In the genomic region with DNA sequence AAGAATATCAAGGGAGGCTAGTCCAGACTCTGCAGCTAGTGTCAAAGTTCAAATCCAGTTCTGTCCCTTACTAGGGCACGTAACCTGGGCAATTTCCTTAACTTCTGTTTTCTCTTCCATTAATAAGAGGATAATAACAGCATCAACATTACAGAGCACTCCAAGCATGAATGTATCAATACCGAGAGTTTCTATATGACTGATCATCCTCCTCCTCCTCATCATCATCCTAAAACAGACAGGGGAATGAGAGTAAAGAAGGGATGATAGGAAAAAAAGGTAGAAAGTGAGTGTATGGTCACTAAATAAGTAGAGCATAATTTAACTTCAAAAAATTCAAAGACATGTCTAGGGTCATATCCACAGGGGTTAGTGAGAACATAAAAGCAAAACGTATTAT, we compare ENCODE assay signal across 25 cellular contexts.
A peak's percentile ranks its signal among the peaks of the same experiment; 100 is the strongest.
DNase-seq lines count a peak whose midpoint lies in the region; ATAC-seq and TF ChIP-seq lines count a peak whose summit lies in the region.
"Had no signal": no experiment of that assay in that cellular context is flagged by ENCODE, and none has a peak within 500 bp of the region (broad histone marks: within the 10 kb centered on the region; RNA-seq: fewer than 3 reads in every experiment).

No MANE protein-coding gene starts in this region.

- 95% methylated on average over 1 of the region's 3 CpGs for WGBS in mesenchymal stem cell

- no peak overlapping the region for H3K14ac ChIP-seq in mesenchymal stem cell (ENCODE audit: low read length in 2 of 2)

- ATAC-seq in GM23338 (no peak), GM18861 (IDR thresholded peaks at IDR 0.05; ENCODE audit: unreplicated experiment) (no peak)
- ATAC-seq in activated T-helper 17 cell treated with anti-CD3 and anti-CD28 coated beads, Interleukin-2, amount 50 U/mL, for 72 hours (replicated peaks) = peak; percentile 43

- H3K4me3 Mint-ChIP-seq in CD14-positive monocyte = no peak overlapping the region
- no peak overlapping the region; the same call in 2 of the 3 replicates for H3K4me3 Mint-ChIP-seq in GM23338
- peak overlapping the region; percentile 32 for H3K4me3 Mint-ChIP-seq in activated T-helper 17 cell treated with anti-CD3 and anti-CD28 coated beads, Interleukin-2, amount 50 U/mL, for 72 hours
- H3K4me3 Mint-ChIP-seq: activated CD4-positive, alpha-beta memory T cell treated with anti-CD3 and anti-CD28 coated beads for 36 hours; activated naive CD4-positive, alpha-beta T cell treated with anti-CD3 and anti-CD28 coated beads, Interleukin-2, amount 10 ng/mL, durations not matched to agents 7 days and 5 days; activated T-helper 1 cell treated with anti-CD3 and anti-CD28 coated beads, Interleukin-12 subunit alpha, Interleukin-12 subunit beta, Interleukin-2, Interleukin-4 antibody, amounts not matched to agents 30 ng/mL and 10 ng/mL and 1 ng/mL, durations not matched to agents 14 hours and 24 hours and 36 hours had no signal

- no peak overlapping the region for H2BK120ac ChIP-seq in mesenchymal stem cell (ENCODE audit: low read depth, low read length)

- H3K9me3 ChIP-seq in parathyroid adenoma (ENCODE audit: control insufficient read depth, low read length) = no peaks in the 10 kb centered on the region
- H3K9me3 ChIP-seq in mesenchymal stem cell (ENCODE audit: control insufficient read depth, low read length) = no peaks in the 10 kb centered on the region
- H3K9me3 ChIP-seq: BE2C, right lobe of liver, SJSA1, tibial nerve had no signal

- no peak overlapping the region for H2BK5ac ChIP-seq in mesenchymal stem cell (ENCODE audit: low read depth, low read length, poor library complexity, severe bottlenecking)

- H3F3A ChIP-seq in GM23338 (replicated peaks; ENCODE audit: low read depth) = no peaks in the 10 kb centered on the region

- TF ChIP-seq CTCF in CD14-positive monocyte (IDR thresholded peaks at IDR 0.05) (no peak), GM23338 (conservative IDR thresholded peaks at IDR 0.05; ENCODE audit: low read depth in 2 of 2) (no peak), parathyroid adenoma (IDR thresholded peaks at IDR 0.05) (no peak)

- no peak for DNase-seq in CD14-positive monocyte (ENCODE audit: low spot score)
- DNase-seq in GM23338 (ENCODE audit: low spot score) = no peak
- no peak for DNase-seq in activated CD4-positive, CD25-positive, alpha-beta regulatory T cell treated with anti-CD3 and anti-CD28 coated beads, Interleukin-2, amount 50 U/mL, for 72 hours
- no peak for DNase-seq in NCI-H69 (lab: John Stamatoyannopoulos, UW)
- DNase-seq in mesenchymal stem cell = no peak
- DNase-seq: activated CD8-positive, alpha-beta memory T cell treated with anti-CD3 and anti-CD28 coated beads, Interleukin-2, amount 50 U/mL, for 4 hours; activated naive CD4-positive, alpha-beta T cell treated with anti-CD3 and anti-CD28 coated beads, Interleukin-2, amount 10 ng/mL, durations not matched to agents 7 days and 5 days; effector CD8-positive, alpha-beta T cell; GDM1; GOT3; heart right ventricle; Kasumi-1; NCI-H1694; right lobe of liver; stimulated activated CD4-positive, alpha-beta T cell treated with anti-CD3 and anti-CD28 coated beads, Interleukin-4, amount 100 ng/mL, for 4 hours; stimulated activated naive CD4-positive, alpha-beta T cell had no signal

- H2AK5ac ChIP-seq in mesenchymal stem cell (ENCODE audit: low read length, severe bottlenecking) = no peak overlapping the region

- H3K79me1 ChIP-seq in mesenchymal stem cell (replicated peaks; ENCODE audit: low read length, poor library complexity, severe bottlenecking) = no peaks in the 10 kb centered on the region

- intact Hi-C loops in CD14-positive monocyte (cut with micrococcal nuclease) = no loop called here

- no peaks in the 10 kb centered on the region for H3K36me3 ChIP-seq in GM23338 (ENCODE audit: insufficient read depth)
- H3K36me3 ChIP-seq in parathyroid adenoma (ENCODE audit: control insufficient read depth, insufficient read depth, low read length) = no peaks in the 10 kb centered on the region
- no peaks in the 10 kb centered on the region for H3K36me3 ChIP-seq in mesenchymal stem cell (ENCODE audit: control insufficient read depth in 1 of 2, insufficient read depth in 2 of 2, low read depth in 1 of 2, low read length in 2 of 2)
- H3K36me3 ChIP-seq: BE2C, heart right ventricle, right lobe of liver, SJSA1, tibial nerve had no signal

- peak overlapping the region; percentile 86 to 99 (median 97) for H3K27ac Mint-ChIP-seq in CD14-positive monocyte
- no peak overlapping the region for H3K27ac Mint-ChIP-seq in GM23338
- H3K27ac Mint-ChIP-seq in activated T-helper 17 cell treated with anti-CD3 and anti-CD28 coated beads, Interleukin-2, amount 50 U/mL, for 72 hours = peak overlapping the region; percentile 65
- H3K27ac Mint-ChIP-seq: activated naive CD4-positive, alpha-beta T cell treated with anti-CD3 and anti-CD28 coated beads, Interleukin-2, amount 10 ng/mL, durations not matched to agents 7 days and 5 days had no signal

- H4K8ac ChIP-seq in mesenchymal stem cell (ENCODE audit: low read length) = no peak overlapping the region

- H3K36me3 Mint-ChIP-seq in CD14-positive monocyte (peaks cover 0 to 1% of the 10 kb centered on the region in 2 donors), GM23338 (ENCODE audit: low read depth) (peaks cover 7% of the 10 kb centered on the region; the same call in 1 of the 3 replicates)
- H3K36me3 Mint-ChIP-seq in activated T-helper 17 cell treated with anti-CD3 and anti-CD28 coated beads, Interleukin-2, amount 50 U/mL, for 72 hours (ENCODE audit: low read depth) = no peaks in the 10 kb centered on the region
- H3K36me3 Mint-ChIP-seq: activated CD4-positive, alpha-beta memory T cell treated with anti-CD3 and anti-CD28 coated beads for 36 hours; activated naive CD4-positive, alpha-beta T cell treated with anti-CD3 and anti-CD28 coated beads, Interleukin-2, amount 10 ng/mL, durations not matched to agents 7 days and 5 days; T-cell had no signal

- H3K4me2 ChIP-seq in GM23338 (no peak overlapping the region), parathyroid adenoma (ENCODE audit: low read length) (no peak overlapping the region), mesenchymal stem cell (ENCODE audit: low read length, poor library complexity, severe bottlenecking) (no peak overlapping the region)

- H3K27ac ChIP-seq in GM23338 (ENCODE audit: low read depth) (no peak overlapping the region), parathyroid adenoma (peak overlapping the region; percentile 33), mesenchymal stem cell (ENCODE audit: low read length, poor library complexity, severe bottlenecking) (no peak overlapping the region)
- H3K27ac ChIP-seq: right lobe of liver, SJSA1 had no signal

- no peak overlapping the region for H3K18ac ChIP-seq in mesenchymal stem cell (ENCODE audit: low read depth in 1 of 2, low read length in 2 of 2)

- peaks cover 0 to 5% (median 4%) of the 10 kb centered on the region in 7 donors for H3K9me3 Mint-ChIP-seq in CD14-positive monocyte
- peaks cover 17% of the 10 kb centered on the region; the same call in 2 of the 3 replicates for H3K9me3 Mint-ChIP-seq in GM23338
- H3K9me3 Mint-ChIP-seq in activated T-helper 17 cell treated with anti-CD3 and anti-CD28 coated beads, Interleukin-2, amount 50 U/mL, for 72 hours = no peaks in the 10 kb centered on the region
- H3K9me3 Mint-ChIP-seq: activated T-helper 1 cell treated with anti-CD3 and anti-CD28 coated beads, Interleukin-12 subunit alpha, Interleukin-12 subunit beta, Interleukin-2, Interleukin-4 antibody, amounts not matched to agents 30 ng/mL and 10 ng/mL and 1 ng/mL, durations not matched to agents 14 hours and 24 hours and 36 hours; T-cell had no signal

- H3K27me3 ChIP-seq in GM23338 (ENCODE audit: insufficient read depth) (no peaks in the 10 kb centered on the region), parathyroid adenoma (ENCODE audit: control insufficient read depth, insufficient read depth, low read length) (no peaks in the 10 kb centered on the region), mesenchymal stem cell (ENCODE audit: control insufficient read depth in 1 of 2, insufficient read depth in 1 of 2, low read length in 2 of 2) (peaks cover 0 to 11% of the 10 kb centered on the region in 2 experiments)
- H3K27me3 ChIP-seq: BE2C, right lobe of liver, SJSA1, tibial nerve had no signal

- H3K79me2 ChIP-seq in GM23338 (replicated peaks; ENCODE audit: insufficient read depth) = no peaks in the 10 kb centered on the region
- H3K79me2 ChIP-seq in parathyroid adenoma = peaks cover 17% of the 10 kb centered on the region

- H2AFZ ChIP-seq in GM23338 = 0 out of 2 replicates have a peak overlapping the region, but pooled peaks have one; percentile 43
- H2AFZ ChIP-seq in parathyroid adenoma = no peak overlapping the region
- H2AFZ ChIP-seq in mesenchymal stem cell (ENCODE audit: low read depth, low read length) = no peak overlapping the region

- no peaks in the 10 kb centered on the region for H3K27me3 Mint-ChIP-seq in CD14-positive monocyte (ENCODE audit: low read depth in 3 of 3)
- no peaks in the 10 kb centered on the region for H3K27me3 Mint-ChIP-seq in GM23338 (ENCODE audit: insufficient read depth, low read depth, poor library complexity)
- no peaks in the 10 kb centered on the region for H3K27me3 Mint-ChIP-seq in activated T-helper 17 cell treated with anti-CD3 and anti-CD28 coated beads, Interleukin-2, amount 50 U/mL, for 72 hours
- H3K27me3 Mint-ChIP-seq: activated CD4-positive, alpha-beta memory T cell treated with anti-CD3 and anti-CD28 coated beads for 36 hours; T-cell had no signal

- peaks cover 50% of the 10 kb centered on the region for H3K4me1 Mint-ChIP-seq in CD14-positive monocyte
- peaks cover 28% of the 10 kb centered on the region for H3K4me1 Mint-ChIP-seq in GM23338
- peaks cover 19% of the 10 kb centered on the region for H3K4me1 Mint-ChIP-seq in activated T-helper 17 cell treated with anti-CD3 and anti-CD28 coated beads, Interleukin-2, amount 50 U/mL, for 72 hours

- no peak overlapping the region for H4K91ac ChIP-seq in mesenchymal stem cell (ENCODE audit: low read length)

- no peak overlapping the region for H2BK15ac ChIP-seq in mesenchymal stem cell (ENCODE audit: low read depth, poor library complexity, severe bottlenecking)

- H3K4me1 ChIP-seq in GM23338 (ENCODE audit: insufficient read depth) = peaks cover 18% of the 10 kb centered on the region
- peaks cover 37% of the 10 kb centered on the region for H3K4me1 ChIP-seq in parathyroid adenoma
- H3K4me1 ChIP-seq in mesenchymal stem cell (ENCODE audit: control insufficient read depth, insufficient read depth, low read depth, low read length) = peaks cover 14% of the 10 kb centered on the region
- H3K4me1 ChIP-seq: BE2C, SJSA1 had no signal

- H2BK12ac ChIP-seq in mesenchymal stem cell (ENCODE audit: low read length in 2 of 2) = peak overlapping the region in 1 of 2 experiments; percentile 50

- no peaks in the 10 kb centered on the region for H3K9me2 ChIP-seq in GM23338 (ENCODE audit: insufficient read depth)

- H3K4me3 ChIP-seq in GM23338 = no peak overlapping the region
- no peak overlapping the region for H3K4me3 ChIP-seq in parathyroid adenoma (ENCODE audit: low read depth, low read length)
- H3K4me3 ChIP-seq in mesenchymal stem cell (ENCODE audit: insufficient read depth in 1 of 2, low read depth in 1 of 2, low read length in 2 of 2) = no peak overlapping the region
- H3K4me3 ChIP-seq: heart right ventricle, right lobe of liver, SJSA1, tibial nerve had no signal

- no peak overlapping the region for H3K23ac ChIP-seq in mesenchymal stem cell (ENCODE audit: low read length in 2 of 2)

- no peak overlapping the region for H3K4ac ChIP-seq in mesenchymal stem cell (ENCODE audit: low read depth in 1 of 2, low read length in 2 of 2)

- H3K9ac ChIP-seq in parathyroid adenoma (no peak overlapping the region), mesenchymal stem cell (ENCODE audit: low read length) (no peak overlapping the region)

- H4K20me1 ChIP-seq in GM23338 (replicated peaks; ENCODE audit: insufficient read depth) = no peaks in the 10 kb centered on the region
